Comparison of ENCODE assay signal across 8 cellular contexts in the genomic region with DNA sequence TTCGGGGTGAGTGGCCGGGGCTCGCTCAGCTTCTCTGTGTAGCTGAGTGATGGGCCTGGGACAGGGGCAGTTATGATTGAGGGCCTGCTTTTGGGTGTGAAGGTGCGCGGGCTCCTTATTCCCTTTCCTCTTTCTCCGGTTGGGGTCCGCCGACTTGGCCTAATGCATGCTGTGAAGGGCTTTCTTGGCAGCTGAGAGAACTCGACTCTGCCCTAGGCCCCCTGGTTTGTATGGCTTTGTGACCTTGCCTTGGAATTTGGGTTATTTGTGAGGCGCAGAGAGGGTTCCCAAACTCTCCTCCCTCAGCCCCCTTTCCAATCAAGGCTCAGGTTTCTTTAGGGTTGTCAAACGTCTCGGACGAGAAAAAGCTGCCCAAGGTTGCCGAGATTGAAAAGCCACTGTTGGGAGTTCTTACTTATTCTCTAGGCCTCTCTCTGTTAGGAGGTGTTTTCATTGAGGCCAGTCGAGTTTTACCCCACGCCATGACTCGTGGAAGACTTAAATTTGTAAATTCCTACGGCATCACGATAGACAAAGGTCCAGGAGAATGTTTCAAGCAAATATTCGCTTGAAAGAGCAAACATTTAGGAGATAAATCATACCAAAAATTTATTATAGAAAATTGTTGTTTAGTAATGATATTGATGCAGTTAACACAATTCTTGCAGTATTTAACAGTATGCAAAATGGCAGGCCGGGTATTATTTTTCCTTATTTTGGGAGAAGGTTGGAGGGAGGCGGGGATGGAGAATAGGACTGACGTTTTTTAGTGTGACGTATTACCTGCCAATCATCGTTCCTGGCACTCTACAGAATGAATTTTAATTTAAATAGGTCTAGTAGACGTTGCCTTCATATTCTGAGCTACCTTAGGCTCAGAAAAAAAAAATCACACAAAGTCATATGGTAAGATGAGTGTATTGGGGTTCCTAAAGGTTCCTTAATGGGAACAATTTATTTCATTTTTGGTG. TPM values are rescaled to one million over a fixed set of nuclear protein-coding genes. Genes with fewer than 3 reads are reported as not detected.
DNase-seq lines count a peak whose midpoint lies in the region; ATAC-seq and TF ChIP-seq lines count a peak whose summit lies in the region.

No MANE protein-coding gene starts in this region.

- peaks cover 30% of the 10 kb centered on the region for H3K79me2 ChIP-seq in OCI-LY1 (ENCODE audit: insufficient read depth, low read length)

- H3K27ac ChIP-seq in OCI-LY1 (ENCODE audit: low read depth, low read length, poor library complexity, severe bottlenecking): peak overlapping the region; percentile 57
- peak overlapping the region; percentile 94 for H3K27ac ChIP-seq in duodenal mucosa (ENCODE audit: low read depth, low read length)

- peak overlapping the region; percentile 95 for H3K27ac Mint-ChIP-seq in activated CD4-positive, alpha-beta T cell treated with anti-CD3 and anti-CD28 coated beads for 36 hours

- peak overlapping the region; percentile 88 for H3K4me2 ChIP-seq in OCI-LY1 (ENCODE audit: low read length)

- no peaks in the 10 kb centered on the region for H3F3A ChIP-seq in OCI-LY1 (ENCODE audit: insufficient read depth, low read length)

- no peaks in the 10 kb centered on the region for H3K27me3 Mint-ChIP-seq in activated CD4-positive, alpha-beta T cell treated with anti-CD3 and anti-CD28 coated beads for 36 hours

- no peaks in the 10 kb centered on the region for H3K9me2 ChIP-seq in OCI-LY1 (ENCODE audit: low read depth, low read length)

- H3K9me3 ChIP-seq in OCI-LY1 (ENCODE audit: low read length): no peaks in the 10 kb centered on the region
- no peaks in the 10 kb centered on the region for H3K9me3 ChIP-seq in duodenal mucosa (ENCODE audit: control insufficient read depth in 1 of 2, low read length in 2 of 2)
- H3K9me3 ChIP-seq in mucosa of descending colon: no peaks in the 10 kb centered on the region

- peak overlapping the region; percentile 87 for H3K9ac ChIP-seq in OCI-LY1 (ENCODE audit: low read length)
- peak overlapping the region; percentile 91 to 93 for H3K9ac ChIP-seq in duodenal mucosa (ENCODE audit: low read depth in 1 of 2, low read length in 2 of 2)

- H3K36me3 Mint-ChIP-seq in activated CD4-positive, alpha-beta T cell treated with anti-CD3 and anti-CD28 coated beads for 36 hours (ENCODE audit: low read depth): peaks cover 18% of the 10 kb centered on the region

- no peak for DNase-seq in activated CD4-positive, alpha-beta T cell treated with anti-CD3 and anti-CD28 coated beads for 36 hours
- DNase-seq in activated CD4-positive, alpha-beta T cell treated with anti-CD3 and anti-CD28 coated beads, Interleukin-2, amount 50 U/mL, for 1 hour: no peak
- DNase-seq in mucosa of descending colon (no peak), NCI-H1694 (lab: John Stamatoyannopoulos, UW) (no peak), NCI-H1930 (lab: John Stamatoyannopoulos, UW) (no peak)

- H3K9me3 Mint-ChIP-seq in activated CD4-positive, alpha-beta T cell treated with anti-CD3 and anti-CD28 coated beads for 36 hours (ENCODE audit: low read depth): peaks cover 5% of the 10 kb centered on the region

- H3K27me3 ChIP-seq in OCI-LY1 (ENCODE audit: insufficient read depth, low read length) (no peaks in the 10 kb centered on the region), duodenal mucosa (ENCODE audit: control insufficient read depth in 1 of 2, insufficient read depth in 2 of 2, low read length in 2 of 2) (no peaks in the 10 kb centered on the region)

- H3K4me3 ChIP-seq in OCI-LY1 (ENCODE audit: low read depth, low read length, poor library complexity, severe bottlenecking): peak overlapping the region; percentile 94
- H3K4me3 ChIP-seq in duodenal mucosa (ENCODE audit: low read depth in 1 of 2, low read length in 2 of 2): peak overlapping the region; percentile 90 to 99
- peak overlapping the region; percentile 50 for H3K4me3 ChIP-seq in mucosa of descending colon

- intact Hi-C loops in activated CD4-positive, alpha-beta T cell treated with anti-CD3 and anti-CD28 coated beads for 36 hours (cut with DNase I, micrococcal nuclease): loop anchor here (1.0 to 10.0 kb wide), 15 partner anchors 124 to 1590 kb away; partner anchors contain the start of genes CD44 (in 1 of the 2), COMMD9 (in 1 of the 2), NAT10 (in 1 of the 2) and TRIM44 (in 1 of the 2)
- intact Hi-C loops in mucosa of descending colon (cut with DNase I, micrococcal nuclease): no loop called here

- peak; percentile 19 for ATAC-seq in activated CD4-positive, alpha-beta T cell treated with anti-CD3 and anti-CD28 coated beads for 36 hours
- ATAC-seq in HG02571 (IDR thresholded peaks at IDR 0.05; ENCODE audit: unreplicated experiment): peak; percentile 16
- peak; percentile 14 for ATAC-seq in mucosa of descending colon

- CTCF ChIA-PET in activated CD4-positive, alpha-beta T cell treated with anti-CD3 and anti-CD28 coated beads for 36 hours (lab: Charles Lee): interaction anchor here (0.6 to 3.7 kb wide), 9 partner anchors 8 to 1028 kb away, joined by 3 to 13 read pairs (median 3); no protein-coding TSS in a partner anchor

- peak overlapping the region; percentile 91 for H3K4me3 Mint-ChIP-seq in activated CD4-positive, alpha-beta T cell treated with anti-CD3 and anti-CD28 coated beads for 36 hours

- no peaks in the 10 kb centered on the region for H4K20me1 ChIP-seq in OCI-LY1 (ENCODE audit: insufficient read depth, low read length)

- H3K36me3 ChIP-seq in OCI-LY1 (ENCODE audit: insufficient read depth, low read length) (peaks cover 16% of the 10 kb centered on the region), duodenal mucosa (ENCODE audit: control insufficient read depth in 1 of 2, insufficient read depth in 2 of 2, low read length in 2 of 2) (no peaks in the 10 kb centered on the region), mucosa of descending colon (ENCODE audit: low read depth) (no peaks in the 10 kb centered on the region)

- POLR2A ChIA-PET in activated CD4-positive, alpha-beta T cell treated with anti-CD3 and anti-CD28 coated beads for 36 hours (lab: Charles Lee): interaction anchor here (0.7 to 1.7 kb wide), 2 partner anchors 13 to 96 kb away, joined by 3 to 4 read pairs; no protein-coding TSS in a partner anchor

- peaks cover 41% of the 10 kb centered on the region for H3K4me1 Mint-ChIP-seq in activated CD4-positive, alpha-beta T cell treated with anti-CD3 and anti-CD28 coated beads for 36 hours

- H2AFZ ChIP-seq in OCI-LY1 (ENCODE audit: low read length): no peak overlapping the region

- H3K4me1 ChIP-seq in OCI-LY1 (ENCODE audit: insufficient read depth, low read length, severe bottlenecking) (peaks cover 27% of the 10 kb centered on the region), duodenal mucosa (ENCODE audit: control insufficient read depth in 1 of 2, insufficient read depth in 2 of 2, low read length in 2 of 2) (peaks cover 22 to 26% of the 10 kb centered on the region in 2 donors), mucosa of descending colon (ENCODE audit: low read depth) (peaks cover 15% of the 10 kb centered on the region)

- TF ChIP-seq CTCF in OCI-LY1 (IDR thresholded peaks at IDR 0.05; ENCODE audit: low read length): no peak
- no peak for TF ChIP-seq CTCF in mucosa of descending colon (IDR thresholded peaks at IDR 0.05)

RNA-seq across cellular contexts. Expression of gene PDHX, which starts 0.7 kb away (rescaled TPM):
- total RNA-seq in activated CD4-positive, alpha-beta T cell treated with anti-CD3 and anti-CD28 coated beads for 36 hours: 10 to 100 TPM; 29.8 to 46.2 TPM
- total RNA-seq in mucosa of descending colon: 10 to 100 TPM; 39.4 to 44.3 (median 42.1) TPM

RNA-seq across cellular contexts. Expression of gene APIP, which starts 0.9 kb away (rescaled TPM):
- total RNA-seq in activated CD4-positive, alpha-beta T cell treated with anti-CD3 and anti-CD28 coated beads for 36 hours: 10 to 100 TPM; 43.6 to 43.7 TPM
- total RNA-seq in mucosa of descending colon: 10 to 100 TPM; 22.7 to 59.4 (median 44.9) TPM

Comparison
In these comparisons a context has a peak if more than half of its experiments do, and no peak if none do; other contexts are left out.
1. intact Hi-C loops: an anchor here in activated CD4-positive, alpha-beta T cell treated with anti-CD3 and anti-CD28 coated beads for 36 hours (1.0 to 10.0 kb wide); none called in mucosa of descending colon.